ENCODE assay signal across 10 cellular contexts in the genomic region with DNA sequence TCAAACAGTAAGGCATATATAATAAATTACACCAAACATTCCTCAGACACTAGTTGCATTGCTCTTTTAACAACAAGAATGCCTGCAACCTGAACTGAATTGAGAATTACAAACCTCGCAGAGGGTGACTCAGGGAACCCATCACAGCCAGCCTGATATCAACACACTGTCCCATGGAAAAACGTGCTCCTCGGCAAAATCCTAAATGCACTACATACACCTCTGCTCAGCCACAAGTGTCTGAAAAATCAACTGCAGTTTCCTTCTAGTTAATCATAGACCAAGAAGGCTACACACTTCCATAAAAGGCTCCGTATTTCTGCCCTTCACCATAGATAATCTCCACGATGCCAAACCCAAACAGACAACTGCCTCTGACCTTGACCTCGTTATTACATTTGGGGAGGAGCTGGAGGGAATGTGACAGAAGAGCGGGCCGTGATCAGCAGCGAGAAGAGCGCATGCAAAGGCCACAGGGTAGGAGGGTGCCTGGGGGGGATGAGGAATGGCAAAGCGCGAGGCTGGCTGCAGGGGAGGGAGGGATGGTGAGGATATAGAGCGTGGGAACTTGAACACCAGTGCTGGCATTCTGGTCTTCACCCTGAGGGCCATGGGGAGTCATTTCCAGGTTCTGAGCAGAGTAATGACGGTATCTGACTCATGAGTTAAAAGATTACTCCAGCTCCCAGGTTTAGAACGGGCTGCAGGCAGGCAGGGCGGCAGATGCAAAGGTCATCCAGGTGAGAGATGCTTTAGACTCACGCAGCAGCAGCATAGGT.
DNase-seq lines count a peak whose midpoint lies in the region; ATAC-seq and TF ChIP-seq lines count a peak whose summit lies in the region.
"Had no signal": no experiment of that assay in that cellular context is flagged by ENCODE, and none has a peak within 500 bp of the region (broad histone marks: within the 10 kb centered on the region; RNA-seq: fewer than 3 reads in every experiment).

No MANE protein-coding gene starts in this region.

- H3K27ac Mint-ChIP-seq in activated CD4-positive, alpha-beta memory T cell treated with anti-CD3 and anti-CD28 coated beads for 36 hours: peak overlapping the region; percentile 69
- H3K27ac Mint-ChIP-seq in activated CD4-positive, alpha-beta memory T cell treated with anti-CD3 and anti-CD28 coated beads, Interleukin-2, amount 10 ng/mL, durations not matched to agents 7 days and 5 days: no peak overlapping the region
- H3K27ac Mint-ChIP-seq in WTC11 (peak overlapping the region; percentile 30; the same call in 1 of the 2 replicates), glutamatergic neuron (ENCODE audit: unreplicated experiment) (no peak overlapping the region)

- peak; percentile 52 for DNase-seq in activated CD4-positive, alpha-beta memory T cell treated with anti-CD3 and anti-CD28 coated beads for 36 hours
- DNase-seq in activated CD4-positive, alpha-beta memory T cell treated with anti-CD3 and anti-CD28 coated beads, Interleukin-2, amount 10 ng/mL, durations not matched to agents 7 days and 5 days: no peak
- DNase-seq in WTC11 (ENCODE audit: low spot score) (no peak), iris pigment epithelial cell (ENCODE audit: low read depth) (peak; percentile 19), renal cortical epithelial cell (ENCODE audit: low read depth) (peak; percentile 96), glutamatergic neuron (no peak)
- DNase-seq in activated effector memory CD4-positive, alpha-beta T cell treated with anti-CD3 and anti-CD28 coated beads, Interleukin-2, amount 50 U/mL, for 16 hours: no peak
- DNase-seq: activated CD4-positive, alpha-beta T cell treated with anti-CD3 and anti-CD28 coated beads for 4 hours; NCI-H2081 treated with DMSO at 0.1 percent for 48 hours had no signal

- H3K4me1 Mint-ChIP-seq in activated CD4-positive, alpha-beta memory T cell treated with anti-CD3 and anti-CD28 coated beads for 36 hours (ENCODE audit: low read depth): peaks cover 95% of the 10 kb centered on the region
- H3K4me1 Mint-ChIP-seq in activated CD4-positive, alpha-beta memory T cell treated with anti-CD3 and anti-CD28 coated beads, Interleukin-2, amount 10 ng/mL, durations not matched to agents 7 days and 5 days: peaks cover 91% of the 10 kb centered on the region
- H3K4me1 Mint-ChIP-seq in WTC11 (peaks cover 3% of the 10 kb centered on the region; the same call in 1 of the 2 replicates), glutamatergic neuron (ENCODE audit: low read depth, unreplicated experiment) (peaks cover 15% of the 10 kb centered on the region)

- H3K9me3 Mint-ChIP-seq in activated CD4-positive, alpha-beta memory T cell treated with anti-CD3 and anti-CD28 coated beads for 36 hours: no peaks in the 10 kb centered on the region
- H3K9me3 Mint-ChIP-seq in activated CD4-positive, alpha-beta memory T cell treated with anti-CD3 and anti-CD28 coated beads, Interleukin-2, amount 10 ng/mL, durations not matched to agents 7 days and 5 days: no peaks in the 10 kb centered on the region
- H3K9me3 Mint-ChIP-seq in WTC11: no peaks in the 10 kb centered on the region
- peaks cover 4% of the 10 kb centered on the region for H3K9me3 Mint-ChIP-seq in glutamatergic neuron (ENCODE audit: unreplicated experiment)

- intact Hi-C loops in activated CD4-positive, alpha-beta memory T cell treated with anti-CD3 and anti-CD28 coated beads for 36 hours (cut with micrococcal nuclease): no loop called here

- H3K4me3 Mint-ChIP-seq in activated CD4-positive, alpha-beta memory T cell treated with anti-CD3 and anti-CD28 coated beads for 36 hours: no peak overlapping the region
- H3K4me3 Mint-ChIP-seq in activated CD4-positive, alpha-beta memory T cell treated with anti-CD3 and anti-CD28 coated beads, Interleukin-2, amount 10 ng/mL, durations not matched to agents 7 days and 5 days: no peak overlapping the region
- H3K4me3 Mint-ChIP-seq in WTC11 (no peak overlapping the region), glutamatergic neuron (ENCODE audit: unreplicated experiment) (no peak overlapping the region)

- no peak for ATAC-seq in WTC11
- ATAC-seq in HG03280 (IDR thresholded peaks at IDR 0.05; ENCODE audit: unreplicated experiment): no peak

- POLR2A ChIA-PET in activated CD4-positive, alpha-beta memory T cell treated with anti-CD3 and anti-CD28 coated beads for 36 hours (lab: Charles Lee): interaction anchor here (0.7 kb wide), 1 partner anchor 20 kb away, joined by 3 read pairs; no protein-coding TSS in a partner anchor
- POLR2A ChIA-PET in activated CD4-positive, alpha-beta memory T cell treated with anti-CD3 and anti-CD28 coated beads, Interleukin-2, amount 10 ng/mL, durations not matched to agents 7 days and 5 days (lab: Charles Lee): interaction anchor here (1.2 kb wide), 1 partner anchor 20 kb away, joined by 3 read pairs; no protein-coding TSS in a partner anchor
- POLR2A ChIA-PET in WTC11 (lab: Charles Lee): no interaction called here

- TF ChIP-seq CTCF in WTC11 (IDR thresholded peaks at IDR 0.05): no peak
- no peak for TF ChIP-seq CTCF in glutamatergic neuron (IDR thresholded peaks at IDR 0.05; ENCODE audit: partially characterized antibody, unreplicated experiment)

- CTCF ChIA-PET in activated CD4-positive, alpha-beta memory T cell treated with anti-CD3 and anti-CD28 coated beads for 36 hours (lab: Charles Lee): interaction anchor here (0.6 kb wide), 1 partner anchor 10 kb away, joined by 3 read pairs; no protein-coding TSS in a partner anchor
- CTCF ChIA-PET in activated CD4-positive, alpha-beta memory T cell treated with anti-CD3 and anti-CD28 coated beads, Interleukin-2, amount 10 ng/mL, durations not matched to agents 7 days and 5 days (lab: Charles Lee): no interaction called here
- CTCF ChIA-PET in WTC11 (lab: Charles Lee): no interaction called here

- H3K27me3 Mint-ChIP-seq in activated CD4-positive, alpha-beta memory T cell treated with anti-CD3 and anti-CD28 coated beads for 36 hours: no peaks in the 10 kb centered on the region
- H3K27me3 Mint-ChIP-seq in activated CD4-positive, alpha-beta memory T cell treated with anti-CD3 and anti-CD28 coated beads, Interleukin-2, amount 10 ng/mL, durations not matched to agents 7 days and 5 days: no peaks in the 10 kb centered on the region
- no peaks in the 10 kb centered on the region for H3K27me3 Mint-ChIP-seq in WTC11 (ENCODE audit: low read depth)
- H3K27me3 Mint-ChIP-seq in glutamatergic neuron (ENCODE audit: unreplicated experiment): peaks cover 3% of the 10 kb centered on the region

- H3K36me3 Mint-ChIP-seq in activated CD4-positive, alpha-beta memory T cell treated with anti-CD3 and anti-CD28 coated beads for 36 hours: peaks cover 44% of the 10 kb centered on the region
- H3K36me3 Mint-ChIP-seq in activated CD4-positive, alpha-beta memory T cell treated with anti-CD3 and anti-CD28 coated beads, Interleukin-2, amount 10 ng/mL, durations not matched to agents 7 days and 5 days (ENCODE audit: low read depth): peaks cover 84% of the 10 kb centered on the region
- H3K36me3 Mint-ChIP-seq in WTC11 (no peaks in the 10 kb centered on the region; the same call in 1 of the 2 replicates), glutamatergic neuron (ENCODE audit: unreplicated experiment) (no peaks in the 10 kb centered on the region)

TF ChIP-seq in WTC11, 78 proteins besides CTCF, POLR2A, EP300 and RAD21 (continues in another document):
- TF ChIP-seq PREB (CRISPR knock-in tag; IDR thresholded peaks at IDR 0.05; ENCODE audit: borderline replicate concordance) (no peak), MAX (CRISPR knock-in tag; IDR thresholded peaks at IDR 0.05) (no peak), ZNF423 (CRISPR knock-in tag; IDR thresholded peaks at IDR 0.05) (no peak), TP53 (CRISPR knock-in tag; IDR thresholded peaks at IDR 0.05) (no peak), ZBTB43 (CRISPR knock-in tag; IDR thresholded peaks at IDR 0.05) (no peak), ESRRA (CRISPR knock-in tag; IDR thresholded peaks at IDR 0.05; ENCODE audit: borderline replicate concordance) (no peak)
- TF ChIP-seq, protein P1, sequence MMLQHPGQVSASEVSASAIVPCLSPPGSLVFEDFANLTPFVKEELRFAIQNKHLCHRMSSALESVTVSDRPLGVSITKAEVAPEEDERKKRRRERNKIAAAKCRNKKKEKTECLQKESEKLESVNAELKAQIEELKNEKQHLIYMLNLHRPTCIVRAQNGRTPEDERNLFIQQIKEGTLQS (CRISPR knock-in tag; conservative IDR thresholded peaks at IDR 0.05): no peak

Comparison
In these comparisons a context has a peak if more than half of its experiments do, and no peak if none do; other contexts are left out.
1. DNase-seq: peak in activated CD4-positive, alpha-beta memory T cell treated with anti-CD3 and anti-CD28 coated beads for 36 hours (single experiment), iris pigment epithelial cell (single experiment) and renal cortical epithelial cell (single experiment); none in activated CD4-positive, alpha-beta memory T cell treated with anti-CD3 and anti-CD28 coated beads, Interleukin-2, amount 10 ng/mL, durations not matched to agents 7 days and 5 days (single experiment), WTC11 (single experiment), glutamatergic neuron (single experiment) and activated effector memory CD4-positive, alpha-beta T cell treated with anti-CD3 and anti-CD28 coated beads, Interleukin-2, amount 50 U/mL, for 16 hours (single experiment).
2. H3K27ac Mint-ChIP-seq: peak in activated CD4-positive, alpha-beta memory T cell treated with anti-CD3 and anti-CD28 coated beads for 36 hours (single experiment) and WTC11 (single experiment); none in activated CD4-positive, alpha-beta memory T cell treated with anti-CD3 and anti-CD28 coated beads, Interleukin-2, amount 10 ng/mL, durations not matched to agents 7 days and 5 days (single experiment) and glutamatergic neuron (single experiment).